ENCODE assay signal across 7 cellular contexts in the genomic region with DNA sequence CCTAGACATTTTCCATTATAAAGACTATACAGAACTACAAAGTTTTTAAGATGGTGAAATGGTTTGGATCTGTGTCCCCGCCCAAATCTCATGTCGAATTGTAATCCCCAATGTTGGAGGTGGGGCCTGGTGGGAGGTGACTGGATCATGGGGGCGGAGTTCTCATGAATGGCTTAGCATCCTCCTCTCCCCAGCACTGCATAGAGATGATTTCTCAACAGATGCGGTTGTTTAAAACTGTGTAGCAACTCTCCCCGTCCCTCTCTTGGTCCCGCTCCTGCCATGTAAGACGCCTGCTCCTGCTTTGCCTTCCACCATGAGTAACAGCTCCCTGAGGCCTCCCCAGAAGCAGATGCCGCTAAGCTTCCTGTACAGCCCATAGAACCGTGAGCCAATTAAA. TPM values are rescaled to one million over a fixed set of nuclear protein-coding genes. Genes with fewer than 3 reads are reported as not detected.
DNase-seq lines count a peak whose midpoint lies in the region; ATAC-seq and TF ChIP-seq lines count a peak whose summit lies in the region.

No MANE protein-coding gene starts in this region.

- ATAC-seq in RWPE2 (ENCODE audit: low read depth) (no peak), HG03159 (IDR thresholded peaks at IDR 0.05; ENCODE audit: unreplicated experiment) (no peak)
- no peak for ATAC-seq in effector memory CD8-positive, alpha-beta T cell (replicated peaks)

- no peaks in the 10 kb centered on the region for H3K27me3 Mint-ChIP-seq in effector memory CD8-positive, alpha-beta T cell

- CTCF ChIA-PET in HEK293 (lab: Yijun Ruan, JAX), result interaction anchor here (0.7 to 0.8 kb wide), 2 partner anchors 22 to 980 kb away, joined by 3 read pairs; no protein-coding TSS in a partner anchor

- H3K27ac ChIP-seq in HEK293 (ENCODE audit: extremely low read depth, low read depth, low read length) (no peak overlapping the region), RWPE2 (ENCODE audit: poor library complexity, severe bottlenecking) (no peak overlapping the region)

- POLR2A ChIA-PET in HEK293 (lab: Yijun Ruan, JAX), result no interaction called here

- H3K27me3 ChIP-seq in RWPE2 (ENCODE audit: insufficient read depth, poor library complexity, severe bottlenecking), result no peaks in the 10 kb centered on the region

- no peaks in the 10 kb centered on the region for H3K9me3 Mint-ChIP-seq in effector memory CD8-positive, alpha-beta T cell

- peaks cover 30 to 40% of the 10 kb centered on the region in 2 donors for H3K4me1 Mint-ChIP-seq in effector memory CD8-positive, alpha-beta T cell (ENCODE audit: low read depth in 2 of 2)

- H3K4me3 ChIP-seq in HEK293 (ENCODE audit: low read depth, low read length) (peak overlapping the region; percentile 96), RWPE2 (ENCODE audit: severe bottlenecking) (peak overlapping the region; percentile 84), skeletal muscle cell (ENCODE audit: low read depth, low read length) (peak overlapping the region; percentile 94)

- H3K4me3 Mint-ChIP-seq in effector memory CD8-positive, alpha-beta T cell, result peak overlapping the region; percentile 95 to 98

- H3K36me3 Mint-ChIP-seq in effector memory CD8-positive, alpha-beta T cell (ENCODE audit: insufficient read depth), result peaks cover 27% of the 10 kb centered on the region

- DNase-seq in RWPE2 (ENCODE audit: low spot score), result no peak
- no peak for DNase-seq in effector memory CD8-positive, alpha-beta T cell
- no peak for DNase-seq in skeletal muscle cell (ENCODE audit: low read depth)
- no peak for DNase-seq in cerebellum (ENCODE audit: low spot score)
- no peak for DNase-seq in kidney tubule cell (ENCODE audit: low spot score)

- H3K36me3 ChIP-seq in HEK293 (ENCODE audit: control insufficient read depth in 2 of 2, insufficient read depth in 1 of 2, low read length in 2 of 2), result peaks cover 0 to 7% of the 10 kb centered on the region in 2 experiments; a peak in 2 of 3 replicates
- peaks cover 32% of the 10 kb centered on the region for H3K36me3 ChIP-seq in RWPE2 (ENCODE audit: low read depth)

- no peak for TF ChIP-seq CTCF in HEK293 (tag by site-specific recombination; IDR thresholded peaks at IDR 0.05)
- TF ChIP-seq CTCF in RWPE2 (IDR thresholded peaks at IDR 0.05; ENCODE audit: poor library complexity, severe bottlenecking), result no peak

- peak overlapping the region; percentile 96 to 98 for H3K27ac Mint-ChIP-seq in effector memory CD8-positive, alpha-beta T cell

- no peaks in the 10 kb centered on the region for H3K9me3 ChIP-seq in HEK293 (ENCODE audit: control insufficient read depth, insufficient read depth, low read depth, low read length)
- H3K9me3 ChIP-seq in RWPE2 (ENCODE audit: severe bottlenecking), result no peaks in the 10 kb centered on the region

- H3K4me1 ChIP-seq in HEK293 (ENCODE audit: control insufficient read depth, insufficient read depth, low read length) (peaks cover 11% of the 10 kb centered on the region), RWPE2 (ENCODE audit: insufficient read depth, poor library complexity, severe bottlenecking) (peaks cover 24% of the 10 kb centered on the region)

TF ChIP-seq in HEK293, 187 proteins besides CTCF, POLR2A, EP300 and RAD21:
- TF ChIP-seq ZSCAN30 (tag by site-specific recombination; IDR thresholded peaks at IDR 0.05), result no peak
- TF ChIP-seq, protein P1, sequence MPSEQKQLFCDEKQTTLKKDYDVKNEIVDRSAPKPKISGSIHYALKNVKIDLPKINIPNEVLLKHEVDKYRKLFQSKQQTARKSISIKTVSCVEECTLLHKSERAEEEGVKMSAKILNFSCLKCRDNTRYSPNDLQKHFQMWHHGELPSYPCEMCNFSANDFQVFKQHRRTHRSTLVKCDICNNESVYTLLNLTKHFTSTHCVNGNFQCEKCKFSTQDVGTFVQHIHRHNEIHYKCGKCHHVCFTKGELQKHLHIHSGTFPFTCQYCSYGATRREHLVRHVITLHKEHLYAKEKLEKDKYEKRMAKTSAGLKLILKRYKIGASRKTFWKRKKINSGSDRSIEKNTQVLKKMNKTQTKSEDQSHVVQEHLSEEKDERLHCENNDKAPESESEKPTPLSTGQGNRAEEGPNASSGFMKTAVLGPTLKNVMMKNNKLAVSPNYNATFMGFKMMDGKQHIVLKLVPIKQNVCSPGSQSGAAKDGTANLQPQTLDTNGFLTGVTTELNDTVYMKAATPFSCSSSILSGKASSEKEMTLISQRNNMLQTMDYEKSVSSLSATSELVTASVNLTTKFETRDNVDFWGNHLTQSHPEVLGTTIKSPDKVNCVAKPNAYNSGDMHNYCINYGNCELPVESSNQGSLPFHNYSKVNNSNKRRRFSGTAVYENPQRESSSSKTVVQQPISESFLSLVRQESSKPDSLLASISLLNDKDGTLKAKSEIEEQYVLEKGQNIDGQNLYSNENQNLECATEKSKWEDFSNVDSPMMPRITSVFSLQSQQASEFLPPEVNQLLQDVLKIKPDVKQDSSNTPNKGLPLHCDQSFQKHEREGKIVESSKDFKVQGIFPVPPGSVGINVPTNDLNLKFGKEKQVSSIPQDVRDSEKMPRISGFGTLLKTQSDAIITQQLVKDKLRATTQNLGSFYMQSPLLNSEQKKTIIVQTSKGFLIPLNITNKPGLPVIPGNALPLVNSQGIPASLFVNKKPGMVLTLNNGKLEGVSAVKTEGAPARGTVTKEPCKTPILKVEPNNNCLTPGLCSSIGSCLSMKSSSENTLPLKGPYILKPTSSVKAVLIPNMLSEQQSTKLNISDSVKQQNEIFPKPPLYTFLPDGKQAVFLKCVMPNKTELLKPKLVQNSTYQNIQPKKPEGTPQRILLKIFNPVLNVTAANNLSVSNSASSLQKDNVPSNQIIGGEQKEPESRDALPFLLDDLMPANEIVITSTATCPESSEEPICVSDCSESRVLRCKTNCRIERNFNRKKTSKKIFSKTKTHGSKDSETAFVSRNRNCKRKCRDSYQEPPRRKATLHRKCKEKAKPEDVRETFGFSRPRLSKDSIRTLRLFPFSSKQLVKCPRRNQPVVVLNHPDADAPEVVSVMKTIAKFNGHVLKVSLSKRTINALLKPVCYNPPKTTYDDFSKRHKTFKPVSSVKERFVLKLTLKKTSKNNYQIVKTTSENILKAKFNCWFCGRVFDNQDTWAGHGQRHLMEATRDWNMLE (tag by site-specific recombination; conservative IDR thresholded peaks at IDR 0.05; ENCODE audit: low read depth), result no peak
- TF ChIP-seq KLF10 (tag by site-specific recombination; IDR thresholded peaks at IDR 0.05), result peak; percentile 61
- TF ChIP-seq SP3 (tag by site-specific recombination; IDR thresholded peaks at IDR 0.05), result peak; percentile 26; the same call in 1 of the 2 replicates
- no peak for TF ChIP-seq RBAK (tag by site-specific recombination; IDR thresholded peaks at IDR 0.05)
- TF ChIP-seq, protein P2, sequence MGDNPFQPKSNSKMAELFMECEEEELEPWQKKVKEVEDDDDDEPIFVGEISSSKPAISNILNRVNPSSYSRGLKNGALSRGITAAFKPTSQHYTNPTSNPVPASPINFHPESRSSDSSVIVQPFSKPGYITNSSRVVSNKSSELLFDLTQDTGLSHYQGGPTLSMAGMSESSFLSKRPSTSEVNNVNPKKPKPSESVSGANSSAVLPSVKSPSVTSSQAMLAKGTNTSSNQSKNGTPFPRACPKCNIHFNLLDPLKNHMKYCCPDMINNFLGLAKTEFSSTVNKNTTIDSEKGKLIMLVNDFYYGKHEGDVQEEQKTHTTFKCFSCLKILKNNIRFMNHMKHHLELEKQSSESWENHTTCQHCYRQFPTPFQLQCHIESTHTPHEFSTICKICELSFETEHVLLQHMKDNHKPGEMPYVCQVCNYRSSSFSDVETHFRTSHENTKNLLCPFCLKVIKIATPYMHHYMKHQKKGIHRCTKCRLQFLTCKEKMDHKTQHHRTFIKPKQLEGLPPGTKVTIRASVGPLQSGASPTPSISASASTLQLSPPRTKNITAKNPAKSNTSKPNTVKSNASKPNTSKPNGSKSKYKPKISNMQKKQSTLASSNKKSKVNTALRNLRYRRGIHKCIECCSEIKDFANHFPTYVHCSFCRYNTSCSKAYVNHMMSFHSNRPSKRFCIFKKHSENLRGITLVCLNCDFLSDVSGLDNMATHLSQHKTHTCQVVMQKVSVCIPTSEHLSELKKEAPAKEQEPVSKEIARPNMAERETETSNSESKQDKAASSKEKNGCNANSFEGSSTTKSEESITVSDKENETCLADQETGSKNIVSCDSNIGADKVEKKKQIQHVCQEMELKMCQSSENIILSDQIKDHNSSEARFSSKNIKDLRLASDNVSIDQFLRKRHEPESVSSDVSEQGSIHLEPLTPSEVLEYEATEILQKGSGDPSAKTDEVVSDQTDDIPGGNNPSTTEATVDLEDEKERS (tag by site-specific recombination; IDR thresholded peaks at IDR 0.05), result no peak
- TF ChIP-seq MZF1 (tag by site-specific recombination; IDR thresholded peaks at IDR 0.05; ENCODE audit: borderline replicate concordance), result peak; percentile 14; the same call in 1 of the 2 replicates
- no peak for TF ChIP-seq KLF9 (tag by site-specific recombination; IDR thresholded peaks at IDR 0.05; ENCODE audit: low read depth)
- peak; percentile 30; the same call in 1 of the 2 replicates for TF ChIP-seq SP2 (tag by site-specific recombination; IDR thresholded peaks at IDR 0.05)
- TF ChIP-seq OSR2 (tag by site-specific recombination; IDR thresholded peaks at IDR 0.05), result 0 out of 2 replicates have a peak, but pooled peaks have one; percentile 22

RNA-seq across cellular contexts. Expression of a gene that starts 1.6 kb away (rescaled TPM):
- 39.9 TPM for total RNA-seq in cerebellum

RNA-seq across cellular contexts. Expression of a gene that starts 60.0 kb away (rescaled TPM):
- 18.2 TPM for total RNA-seq in cerebellum
